In genomic region chr7:151088856-151089699, GRCh38 we compare ENCODE assay signal across 8 cellular contexts. TPM values are rescaled to one million over a fixed set of nuclear protein-coding genes. Genes with fewer than 3 reads are reported as not detected.
DNase-seq lines count a peak whose midpoint lies in the region; TF ChIP-seq lines count a peak whose summit lies in the region.

No MANE protein-coding gene starts in this region.

- H3K36me3 Mint-ChIP-seq in HFFc6 (ENCODE audit: low read depth): no peaks in the 10 kb centered on the region; the same call in none of the 2 replicates

- H3K4me1 ChIP-seq in ACC112 (ENCODE audit: control insufficient read depth, insufficient read depth, low read length, unreplicated experiment): peaks cover 22% of the 10 kb centered on the region
- H3K4me1 ChIP-seq in ascending aorta: peaks cover 8 to 30% of the 10 kb centered on the region in 2 donors
- H3K4me1 ChIP-seq in rectal smooth muscle tissue (ENCODE audit: control insufficient read depth, insufficient read depth, low read length): peaks cover 39% of the 10 kb centered on the region
- H3K4me1 ChIP-seq in effector memory CD4-positive, alpha-beta T cell (ENCODE audit: control insufficient read depth, insufficient read depth, low read length, poor library complexity, severe bottlenecking): peaks cover 20% of the 10 kb centered on the region

- H3K4me3 ChIP-seq in ACC112 (ENCODE audit: low read depth, low read length) (peak overlapping the region; percentile 98), ascending aorta (peak overlapping the region; percentile 63 to 85), rectal smooth muscle tissue (ENCODE audit: low read length) (peak overlapping the region; percentile 90)
- no peak overlapping the region for H3K4me3 ChIP-seq in effector memory CD4-positive, alpha-beta T cell (ENCODE audit: insufficient read depth, low read depth, low read length, poor library complexity, severe bottlenecking)

- peak overlapping the region; percentile 92 for H3K4me3 Mint-ChIP-seq in HFFc6

- H3K27ac ChIP-seq in ACC112 (ENCODE audit: low read depth, low read length) (peak overlapping the region; percentile 82), ascending aorta (peak overlapping the region; percentile 72 to 82), rectal smooth muscle tissue (ENCODE audit: low read depth, low read length) (peak overlapping the region; percentile 91)
- H3K27ac ChIP-seq in effector memory CD4-positive, alpha-beta T cell (ENCODE audit: insufficient read depth, low read length, poor library complexity, severe bottlenecking): no peak overlapping the region

- peaks cover 71% of the 10 kb centered on the region for H3K79me2 ChIP-seq in ACC112 (ENCODE audit: control insufficient read depth, insufficient read depth, low read length, unreplicated experiment)

- DNase-seq in HFFc6 (peak; percentile 70), ascending aorta (ENCODE audit: low spot score in 2 of 2) (peak; percentile 66 to 84), hippocampal formation (lab: John Stamatoyannopoulos, UW) (peak; percentile 27 to 31)
- no peak for DNase-seq in effector memory CD4-positive, alpha-beta T cell
- no peak for DNase-seq in stimulated activated CD4-positive, alpha-beta T cell treated with anti-CD3 and anti-CD28 coated beads, Interleukin-2, amount 100 ng/mL, for 24 hours
- DNase-seq in activated effector memory CD4-positive, alpha-beta T cell treated with Interleukin-2 at 50 U/mL for 16 hours: no peak

- H2AFZ ChIP-seq in ACC112 (ENCODE audit: low read length, unreplicated experiment): peak overlapping the region; percentile 85

- peaks cover 8% of the 10 kb centered on the region for H3K27me3 Mint-ChIP-seq in HFFc6 (ENCODE audit: insufficient read depth)

- no peaks in the 10 kb centered on the region for H3K9me3 Mint-ChIP-seq in HFFc6

- TF ChIP-seq CTCF in HFFc6 (IDR thresholded peaks at IDR 0.05): no peak
- TF ChIP-seq CTCF in ascending aorta (IDR thresholded peaks at IDR 0.05): no peak

- peaks cover 68% of the 10 kb centered on the region for H3K4me1 Mint-ChIP-seq in HFFc6 (ENCODE audit: low read depth)

- no peaks in the 10 kb centered on the region for H3K36me3 ChIP-seq in ACC112 (ENCODE audit: insufficient read depth, low read length)
- peaks cover 0 to 4% of the 10 kb centered on the region in 2 donors for H3K36me3 ChIP-seq in ascending aorta
- H3K36me3 ChIP-seq in rectal smooth muscle tissue (ENCODE audit: control insufficient read depth, insufficient read depth, low read length): no peaks in the 10 kb centered on the region
- H3K36me3 ChIP-seq in effector memory CD4-positive, alpha-beta T cell (ENCODE audit: control insufficient read depth, insufficient read depth, low read length): no peaks in the 10 kb centered on the region

- H3K27me3 ChIP-seq in ACC112 (ENCODE audit: insufficient read depth, low read length) (no peaks in the 10 kb centered on the region), ascending aorta (no peaks in the 10 kb centered on the region), rectal smooth muscle tissue (ENCODE audit: control insufficient read depth, insufficient read depth, low read length) (no peaks in the 10 kb centered on the region)
- H3K27me3 ChIP-seq in effector memory CD4-positive, alpha-beta T cell (replicated peaks; ENCODE audit: control insufficient read depth, insufficient read depth, low read length, poor library complexity, severe bottlenecking): no peaks in the 10 kb centered on the region

- H3K9me3 ChIP-seq in ascending aorta: no peaks in the 10 kb centered on the region
- H3K9me3 ChIP-seq in effector memory CD4-positive, alpha-beta T cell (ENCODE audit: control insufficient read depth, low read length): no peaks in the 10 kb centered on the region

- H3K27ac Mint-ChIP-seq in HFFc6: peak overlapping the region; percentile 95

- H3K9ac ChIP-seq in rectal smooth muscle tissue (ENCODE audit: low read length): peak overlapping the region; percentile 21

- intact Hi-C loops in ascending aorta (cut with DNase I): loop anchor here (10.0 kb wide), 2 partner anchors 666 to 1374 kb away; a partner anchor contains a TSS

RNA-seq across cellular contexts. Expression of gene AGAP3, which starts 2.8 kb away (rescaled TPM):
- 100 to 1,000 TPM in 1 of 6 experiments, 10 to 100 TPM in 5; 73.3 to 104 (median 82.2) TPM for total RNA-seq in HFFc6 (2021; fragmentation: NEBNext Ultra II Directional; extraction: Animal tissue kit (Norgen Biotek cat#: 25700))
- total RNA-seq in ascending aorta: 82.6 TPM

RNA-seq across cellular contexts. Expression of gene TMUB1, which starts 5.8 kb away (rescaled TPM):
- total RNA-seq in HFFc6 (2021; fragmentation: NEBNext Ultra II Directional; extraction: Animal tissue kit (Norgen Biotek cat#: 25700)): 10 to 100 TPM; 44.0 to 57.8 (median 51.9) TPM
- total RNA-seq in ascending aorta: 143 TPM

RNA-seq across cellular contexts. Expression of gene FASTK, which starts 8.5 kb away (rescaled TPM):
- 10 to 100 TPM; 83.8 to 97.0 (median 92.4) TPM for total RNA-seq in HFFc6 (2021; fragmentation: NEBNext Ultra II Directional; extraction: Animal tissue kit (Norgen Biotek cat#: 25700))
- total RNA-seq in ascending aorta: 121 TPM

RNA-seq across cellular contexts. Expression of gene SLC4A2, which starts 29.7 kb away (rescaled TPM):
- 100 to 1,000 TPM; 153 to 188 (median 164) TPM for total RNA-seq in HFFc6 (2021; fragmentation: NEBNext Ultra II Directional; extraction: Animal tissue kit (Norgen Biotek cat#: 25700))
- 390 TPM for total RNA-seq in ascending aorta

RNA-seq across cellular contexts. Expression of gene CDK5, which starts 31.4 kb away (rescaled TPM):
- total RNA-seq in HFFc6 (2021; fragmentation: NEBNext Ultra II Directional; extraction: Animal tissue kit (Norgen Biotek cat#: 25700)): 10 to 100 TPM; 31.3 to 37.3 (median 33.4) TPM
- 15.8 TPM for total RNA-seq in ascending aorta

Comparison
In these comparisons a context has a peak if more than half of its experiments do, and no peak if none do; other contexts are left out.
1. DNase-seq: peak in HFFc6 (single experiment), ascending aorta (2 of 2) and hippocampal formation (2 of 2); none in effector memory CD4-positive, alpha-beta T cell (0 of 3), stimulated activated CD4-positive, alpha-beta T cell treated with anti-CD3 and anti-CD28 coated beads, Interleukin-2, amount 100 ng/mL, for 24 hours (0 of 2) and activated effector memory CD4-positive, alpha-beta T cell treated with Interleukin-2 at 50 U/mL for 16 hours (single experiment).